16 cellular contexts compared by ENCODE assay signal in the genomic region with DNA sequence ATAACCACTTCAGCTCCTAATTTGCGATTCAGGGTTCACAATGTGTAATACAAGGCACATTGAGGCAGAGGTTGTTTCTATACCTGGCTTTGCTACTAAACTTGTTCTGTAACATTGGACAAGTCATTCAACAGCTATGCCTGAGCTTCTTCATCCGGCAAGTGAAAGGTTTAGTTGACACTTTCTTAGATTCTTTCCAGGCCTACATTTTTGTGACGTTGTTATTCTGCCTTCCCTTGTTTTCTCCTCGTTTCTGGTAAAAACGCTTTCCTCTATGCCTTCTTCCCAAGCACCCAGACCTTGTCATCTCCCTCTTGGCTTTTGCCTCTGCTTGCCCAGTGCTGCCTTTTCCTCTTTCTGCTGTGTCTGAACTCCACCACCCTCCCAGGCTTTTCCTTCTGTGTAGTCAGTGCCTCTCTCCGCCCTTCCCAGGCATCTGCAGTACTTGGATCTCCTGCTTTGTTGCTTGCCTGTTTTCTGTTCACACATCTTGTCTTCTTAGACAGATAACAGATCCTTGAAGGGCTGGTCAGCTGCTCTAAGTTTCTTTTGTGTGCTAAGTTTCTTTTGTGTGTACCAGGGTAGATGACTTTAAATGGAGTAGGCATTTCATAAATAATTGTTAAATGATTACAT. TPM values are rescaled to one million over a fixed set of nuclear protein-coding genes. Genes with fewer than 3 reads are reported as not detected.
DNase-seq lines count a peak whose midpoint lies in the region; ATAC-seq, FAIRE-seq and TF ChIP-seq lines count a peak whose summit lies in the region.
"Had no signal": no experiment of that assay in that cellular context is flagged by ENCODE, and none has a peak within 500 bp of the region (broad histone marks: within the 10 kb centered on the region; RNA-seq: fewer than 3 reads in every experiment).

No MANE protein-coding gene starts in this region.

- no peaks in the 10 kb centered on the region for H3K9me1 ChIP-seq in K562 (ENCODE audit: control insufficient read depth, insufficient read depth, low read length)
- no peaks in the 10 kb centered on the region for H3K9me1 ChIP-seq in keratinocyte (ENCODE audit: control insufficient read depth, extremely low read depth, insufficient read depth, low read length)

- H3K27me3 ChIP-seq in HUES48 (ENCODE audit: control insufficient read depth, insufficient read depth, low read length) (peaks cover 79% of the 10 kb centered on the region), K562 (ENCODE audit: control insufficient read depth in 2 of 2, insufficient read depth in 2 of 2, low read length in 2 of 2) (no peaks in the 10 kb centered on the region; a peak in 1 of 5 replicates), keratinocyte (ENCODE audit: control insufficient read depth, extremely low read depth, insufficient read depth, low read length) (no peaks in the 10 kb centered on the region), smooth muscle cell (ENCODE audit: low read depth) (no peaks in the 10 kb centered on the region)

- H3K9ac ChIP-seq in HUES48 (ENCODE audit: low read depth, low read length), result no peak overlapping the region
- no peak overlapping the region; a peak in 1 of 4 replicates for H3K9ac ChIP-seq in K562 (ENCODE audit: insufficient read depth in 1 of 2, low read depth in 2 of 2, low read length in 2 of 2)
- H3K9ac ChIP-seq in keratinocyte (ENCODE audit: control insufficient read depth, extremely low read depth, insufficient read depth, low read length), result peak overlapping the region; percentile 95
- H3K9ac ChIP-seq in smooth muscle cell (ENCODE audit: low read depth), result peak overlapping the region; percentile 96

- no peak for TF ChIP-seq RAD21 in K562 (CRISPR knock-in tag; conservative IDR thresholded peaks at IDR 0.05 in 1 of 2, IDR thresholded peaks at IDR 0.05 in 1 of 2)

- H3K4me3 ChIP-seq in HUES48 (ENCODE audit: low read depth, low read length), result no peak overlapping the region
- H3K4me3 ChIP-seq in K562, result no peak overlapping the region
- peak overlapping the region in 2 of 3 experiments; percentile 92 to 97 for H3K4me3 ChIP-seq in keratinocyte (ENCODE audit: control insufficient read depth in 2 of 3, extremely low read depth in 1 of 3, insufficient read depth in 2 of 3, low read depth in 1 of 3, low read length in 3 of 3)
- H3K4me3 ChIP-seq in smooth muscle cell, result peak overlapping the region; percentile 91

- no TSS peak for BruUV-seq in K562 (replicated peaks; lab: Mats Ljungman, UMichigan)

- H3K79me2 ChIP-seq in K562 (ENCODE audit: control insufficient read depth, insufficient read depth, low read length) (peaks cover 31% of the 10 kb centered on the region), keratinocyte (ENCODE audit: control insufficient read depth, insufficient read depth, low read length) (peaks cover 63% of the 10 kb centered on the region), smooth muscle cell (ENCODE audit: low read depth) (peaks cover 35% of the 10 kb centered on the region)

- POLR2A ChIA-PET in K562 (lab: Yijun Ruan, JAX), result interaction anchor here (0.6 to 2.6 kb wide), 4 partner anchors 10 to 556 kb away, joined by 3 to 15 read pairs (median 4); no protein-coding TSS in a partner anchor

- H2AFZ ChIP-seq in K562 (ENCODE audit: low read depth, low read length) (peak overlapping the region; percentile 28; the same call in 1 of the 2 replicates), keratinocyte (ENCODE audit: control insufficient read depth, low read length) (no peak overlapping the region), smooth muscle cell (ENCODE audit: low read depth) (peak overlapping the region; percentile 20)

- intact Hi-C loops in K562 (cut with micrococcal nuclease), result loop anchor here (10.0 kb wide), 2 partner anchors 198 to 242 kb away; no protein-coding TSS in a partner anchor

- dilution Hi-C loops in keratinocyte (cut with MboI; ENCODE audit: extremely low pct_ligation_motif_present, low sequenced_read_pairs), result no loop called here

- in situ Hi-C loops in K562 (cut with MboI), result no loop called here

- no peaks in the 10 kb centered on the region for H4K20me1 ChIP-seq in K562 (replicated peaks; ENCODE audit: control insufficient read depth, insufficient read depth, low read length)
- peaks cover 8% of the 10 kb centered on the region for H4K20me1 ChIP-seq in keratinocyte (ENCODE audit: control insufficient read depth, extremely low read depth, insufficient read depth, low read length)
- peaks cover 25% of the 10 kb centered on the region for H4K20me1 ChIP-seq in smooth muscle cell (ENCODE audit: low read depth)

- peak in 1 of 4 experiments; percentile 40 for DNase-seq in K562 (ENCODE audit: extremely low read depth in 1 of 4, low spot score in 3 of 4)
- DNase-seq in keratinocyte (ENCODE audit: low read depth, low spot score), result no peak
- DNase-seq in smooth muscle cell (lab: John Stamatoyannopoulos, UW; ENCODE audit: unreplicated experiment), result no peak
- DNase-seq in stimulated activated CD4-positive, alpha-beta T cell treated with anti-CD3 and anti-CD28 coated beads, Interleukin-2, amount 100 ng/mL, for 24 hours, result no peak
- DNase-seq: activated CD4-positive, CD25-positive, alpha-beta regulatory T cell; activated CD8-positive, alpha-beta memory T cell treated with anti-CD3 and anti-CD28 coated beads, Interleukin-2, amount 10 ng/mL, durations not matched to agents 7 days and 5 days; activated naive CD4-positive, alpha-beta T cell treated with Interleukin-2 at 50 U/mL for 16 hours; KBM-7; NCI-H1436; stimulated activated naive CD4-positive, alpha-beta T cell treated with Interleukin-2 at 50 U/mL for 16 hours; T-helper 1 cell had no signal

- CTCF ChIA-PET in K562 (lab: Yijun Ruan, JAX; ENCODE audit: low intra/inter-chr PET ratio), result no interaction called here

- H3K9me3 ChIP-seq in HUES48 (ENCODE audit: control insufficient read depth, insufficient read depth, low read length) (no peaks in the 10 kb centered on the region), K562 (replicated peaks; ENCODE audit: control insufficient read depth, insufficient read depth, low read depth, low read length) (no peaks in the 10 kb centered on the region), keratinocyte (ENCODE audit: control insufficient read depth, low read depth, low read length) (no peaks in the 10 kb centered on the region), smooth muscle cell (replicated peaks; ENCODE audit: low read depth) (no peaks in the 10 kb centered on the region)

- FAIRE-seq in K562 (lab: Jason Lieb, UNC) (no peak), keratinocyte (lab: Jason Lieb, UNC) (peak; percentile 90)
- FAIRE-seq: H1 had no signal

- H3K27ac ChIP-seq in HUES48 (ENCODE audit: low read depth, low read length) (peak overlapping the region; percentile 60), K562 (ENCODE audit: extremely low read depth, low read depth, low read length) (peak overlapping the region; percentile 87; the same call in 1 of the 3 replicates), keratinocyte (ENCODE audit: control insufficient read depth, insufficient read depth, low read length) (peak overlapping the region; percentile 86), smooth muscle cell (ENCODE audit: low read depth) (peak overlapping the region; percentile 95)

- H3K4me2 ChIP-seq in K562 (ENCODE audit: insufficient read depth, low read length) (peak overlapping the region; percentile 74; the same call in 1 of the 2 replicates), keratinocyte (ENCODE audit: control insufficient read depth, extremely low read depth, insufficient read depth, low read depth, low read length) (peak overlapping the region; percentile 98), smooth muscle cell (peak overlapping the region; percentile 96)

- TF ChIP-seq EP300 in K562 (IDR thresholded peaks at IDR 0.05; ENCODE audit: low read length), result no peak

- peaks cover 18% of the 10 kb centered on the region for H3F3A ChIP-seq in smooth muscle cell (ENCODE audit: low read depth)

- H3K4me1 ChIP-seq in HUES48 (ENCODE audit: control insufficient read depth, insufficient read depth, low read length), result peaks cover 58% of the 10 kb centered on the region
- peaks cover 20% of the 10 kb centered on the region in 2 experiments for H3K4me1 ChIP-seq in K562 (replicated peaks in 1 of 2; ENCODE audit: control insufficient read depth in 2 of 2, insufficient read depth in 2 of 2, low read length in 2 of 2)
- peaks cover 42% of the 10 kb centered on the region for H3K4me1 ChIP-seq in keratinocyte (ENCODE audit: control insufficient read depth, extremely low read depth, insufficient read depth, low read length)
- H3K4me1 ChIP-seq in smooth muscle cell (ENCODE audit: low read depth), result peaks cover 27% of the 10 kb centered on the region

- TF ChIP-seq CTCF in K562 (IDR thresholded peaks at IDR 0.05 in 2 of 3, conservative IDR thresholded peaks at IDR 0.05 in 1 of 3; ENCODE audit: insufficient read depth in 2 of 3, low read depth in 1 of 3, low read length in 3 of 3) (no peak), keratinocyte (optimal IDR thresholded peaks at IDR 0.05 in 1 of 3, IDR thresholded peaks at IDR 0.05 in 1 of 3, conservative IDR thresholded peaks at IDR 0.05 in 1 of 3; ENCODE audit: extremely low read depth in 1 of 3, insufficient read depth in 2 of 3, low read length in 3 of 3) (no peak), smooth muscle cell (IDR thresholded peaks at IDR 0.05; ENCODE audit: borderline replicate concordance, insufficient read depth, poor library complexity, severe bottlenecking) (no peak)

- 20% methylated on average over 6 of the region's 6 CpGs for WGBS in K562 (ENCODE audit: insufficient coverage, low coverage, missing lambda C conversion rate)
- 15% methylated on average over 6 of the region's 6 CpGs for WGBS in smooth muscle cell (ENCODE audit: low lambda C conversion rate)

- no peak for TF ChIP-seq POLR2A in K562 (conservative IDR thresholded peaks at IDR 0.05)

- ATAC-seq in K562, result no peak
- no peak for ATAC-seq in GM21529 (IDR thresholded peaks at IDR 0.05; ENCODE audit: unreplicated experiment)
- ATAC-seq in HG02798 (IDR thresholded peaks at IDR 0.05; ENCODE audit: poor library complexity, unreplicated experiment), result no peak
- no peak for ATAC-seq in GM18870 (IDR thresholded peaks at IDR 0.05; ENCODE audit: unreplicated experiment)
- ATAC-seq: activated CD8-positive, alpha-beta memory T cell treated with anti-CD3 and anti-CD28 coated beads, Interleukin-2, amount 10 ng/mL, durations not matched to agents 7 days and 5 days had no signal

- H3K36me3 ChIP-seq in HUES48 (ENCODE audit: control insufficient read depth, insufficient read depth, low read length), result no peaks in the 10 kb centered on the region
- H3K36me3 ChIP-seq in K562 (ENCODE audit: control insufficient read depth, insufficient read depth, low read length), result no peaks in the 10 kb centered on the region
- H3K36me3 ChIP-seq in keratinocyte (ENCODE audit: control insufficient read depth in 2 of 2, extremely low read depth in 1 of 2, insufficient read depth in 2 of 2, low read length in 2 of 2), result peaks cover 3 to 11% of the 10 kb centered on the region in 2 experiments
- no peaks in the 10 kb centered on the region for H3K36me3 ChIP-seq in smooth muscle cell (ENCODE audit: low read depth)

RNA-seq across cellular contexts. Expression of a gene that starts 1.4 kb away (rescaled TPM):
- total RNA-seq in K562 (2011; cell fraction: chromatin; rRNA removed; ENCODE audit: low replicate concordance), result 33.3 and 42.6 TPM in 2 replicates
- total RNA-seq in K562 (2011; cell fraction: nucleolus; rRNA removed), result 17.8 and 18.0 TPM in 2 replicates
- 26.3 and 39.2 TPM in 2 replicates for total RNA-seq in K562 (2011; cell fraction: nucleoplasm; rRNA removed)
- total RNA-seq in K562 (2014; rRNA removed) (20.9 and 22.1 TPM in 2 replicates), K562 (2014; rRNA removed; fragmentation: Illumina TruSeq; extraction: Trizol) (14.0 and 14.4 TPM in 2 replicates), K562 (2015; rRNA removed; fragmentation: Illumina TruSeq; extraction: Trizol) (12.8 and 12.9 TPM in 2 replicates), K562 (2021) (29.9 and 35.4 TPM in 2 replicates), smooth muscle cell (61.0 and 63.5 TPM in 2 replicates)
- polyA plus RNA-seq in K562 (2011; rRNA removed) (2.5 and 16.7 TPM in 2 replicates), K562 (2014; fragmentation: Illumina TruSeq; extraction: Trizol) (18.7 and 18.8 TPM in 2 replicates), K562 (2014; fragmentation: Nextera tagmentation; extraction: Ambion mirVana) (1 to 10 TPM; 4.0 to 4.7 TPM), K562 (2014; rRNA removed) (12.6 and 13.3 TPM in 2 replicates), keratinocyte (62.4 to 110 TPM (median 86.5 TPM) in 3 replicates), smooth muscle cell (23.4 and 23.8 TPM in 2 replicates)
- 2.0 and 12.2 TPM in 2 replicates for polyA plus RNA-seq in K562 (2011; cell fraction: cytosol; rRNA removed)
- 3.0 and 21.5 TPM in 2 replicates for polyA plus RNA-seq in K562 (2011; cell fraction: nucleus; rRNA removed)
- 17.9 and 23.2 TPM in 2 replicates for polyA plus RNA-seq in K562 (2012)
- 5.5 and 37.5 TPM in 2 replicates for polyA minus RNA-seq in K562 (2011; rRNA and poly(A)+ RNA removed)
- 3.5 and 21.8 TPM in 2 replicates for polyA minus RNA-seq in K562 (2011; cell fraction: cytosol; rRNA and poly(A)+ RNA removed)
- polyA minus RNA-seq in K562 (2011; cell fraction: nucleus; rRNA and poly(A)+ RNA removed), result 3.9 and 17.8 TPM in 2 replicates
- polyA plus RNA-seq in keratinocyte (2011; ENCODE audit: low read depth), result 28.9 TPM
- 58.9 and 89.6 TPM in 2 replicates for polyA plus RNA-seq in keratinocyte (2011; cell fraction: cytosol; rRNA removed)
- polyA plus RNA-seq in keratinocyte (2011; cell fraction: nucleus; rRNA removed), result 149 and 163 TPM in 2 replicates
- polyA plus RNA-seq in keratinocyte (2012; ENCODE audit: low replicate concordance), result 31.6 and 98.4 TPM in 2 replicates
- polyA minus RNA-seq in keratinocyte, result 140 to 193 TPM (median 155 TPM) in 3 replicates
- 103 TPM for polyA minus RNA-seq in keratinocyte (2011; cell fraction: cytosol; rRNA and poly(A)+ RNA removed)
- 195 and 328 TPM in 2 replicates for polyA minus RNA-seq in keratinocyte (2011; cell fraction: nucleus; rRNA and poly(A)+ RNA removed)

Comparison
In these comparisons a context has a peak if more than half of its experiments do, and no peak if none do; other contexts are left out.
1. H3K4me3 ChIP-seq: peak in keratinocyte (2 of 3) and smooth muscle cell (single experiment); none in HUES48 (single experiment) and K562 (single experiment).
2. H3K9ac ChIP-seq: peak in keratinocyte (single experiment) and smooth muscle cell (single experiment); none in HUES48 (single experiment) and K562 (0 of 2).
3. Peak in every context shown above with its lines, with median percentiles within 50 percentile points of each other: H3K27ac ChIP-seq and H3K4me2 ChIP-seq.